1 cellular context compared by ENCODE assay signal in the genomic region with DNA sequence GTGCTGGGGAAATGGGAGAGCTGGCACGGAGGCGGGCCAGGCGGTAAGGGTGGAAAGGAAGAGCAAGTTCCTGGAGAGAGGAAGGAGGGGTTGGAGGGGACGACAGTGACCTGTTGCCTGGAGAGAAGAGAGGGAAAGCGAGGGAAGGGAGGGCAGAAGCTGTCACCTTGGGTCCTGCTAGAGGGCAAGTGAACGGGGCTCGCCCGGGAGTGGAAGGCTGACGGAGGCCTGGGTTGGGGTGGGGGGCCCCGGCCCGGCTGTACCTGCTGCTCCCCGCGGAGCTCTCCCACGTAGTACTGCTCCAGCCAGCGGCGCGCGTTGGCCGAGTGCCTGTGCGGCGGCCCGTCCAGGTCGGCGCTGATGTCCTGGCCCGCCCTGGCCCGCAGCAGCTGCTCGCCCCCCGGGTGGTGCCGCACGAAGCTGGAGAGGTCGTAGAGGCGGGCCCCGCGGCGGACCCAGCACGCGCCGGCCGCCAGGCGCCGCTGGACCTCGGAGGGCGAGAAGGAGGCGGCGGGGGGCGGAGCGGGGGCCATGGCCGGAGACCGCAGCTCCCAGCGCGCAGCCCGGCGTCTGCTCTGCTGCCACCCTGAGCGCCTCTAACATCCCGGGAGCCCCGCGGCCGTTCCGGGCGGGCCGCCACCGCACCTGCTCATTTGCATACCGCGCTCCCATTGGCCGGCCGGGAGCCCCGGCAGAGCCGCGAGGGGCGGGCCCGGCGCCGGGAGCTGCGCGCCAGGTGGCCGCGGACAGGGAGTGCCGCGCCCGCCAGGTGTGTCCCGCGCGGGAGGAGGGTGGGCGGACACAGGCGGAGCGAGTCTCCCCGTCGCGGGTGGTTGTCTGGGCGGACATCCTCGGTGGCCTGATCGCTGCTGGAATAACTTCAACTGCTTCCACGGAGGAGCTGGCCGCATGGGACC.
TF ChIP-seq lines count a peak whose summit lies in the region.

A gene with protein sequence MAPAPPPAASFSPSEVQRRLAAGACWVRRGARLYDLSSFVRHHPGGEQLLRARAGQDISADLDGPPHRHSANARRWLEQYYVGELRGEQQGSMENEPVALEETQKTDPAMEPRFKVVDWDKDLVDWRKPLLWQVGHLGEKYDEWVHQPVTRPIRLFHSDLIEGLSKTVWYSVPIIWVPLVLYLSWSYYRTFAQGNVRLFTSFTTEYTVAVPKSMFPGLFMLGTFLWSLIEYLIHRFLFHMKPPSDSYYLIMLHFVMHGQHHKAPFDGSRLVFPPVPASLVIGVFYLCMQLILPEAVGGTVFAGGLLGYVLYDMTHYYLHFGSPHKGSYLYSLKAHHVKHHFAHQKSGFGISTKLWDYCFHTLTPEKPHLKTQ (minus strand): TSS at position 598 of the 917 bp plus-strand sequence. CDS start 65 bp downstream, at position 533.

TF ChIP-seq in HepG2, 621 proteins besides CTCF, POLR2A, EP300 and RAD21 (continued from another document and continues in another):
- TF ChIP-seq ZBTB43 (CRISPR knock-in tag; conservative IDR thresholded peaks at IDR 0.05) (peak; percentile 27; the same call in 1 of the 2 replicates), ZSCAN12 (CRISPR knock-in tag; IDR thresholded peaks at IDR 0.05) (no peak), SRSF1 (optimal IDR thresholded peaks at IDR 0.05; ENCODE audit: low read depth, low read length) (no peak), PHF21A (CRISPR knock-in tag; IDR thresholded peaks at IDR 0.05) (peak; percentile 99), ZNF678 (CRISPR knock-in tag; IDR thresholded peaks at IDR 0.05) (no peak), ZSCAN9 (CRISPR knock-in tag; IDR thresholded peaks at IDR 0.05; ENCODE audit: borderline replicate concordance) (no peak), ZNF724P (CRISPR knock-in tag; IDR thresholded peaks at IDR 0.05; ENCODE audit: borderline replicate concordance) (no peak), ZNF30 (CRISPR knock-in tag; IDR thresholded peaks at IDR 0.05) (no peak), CBX5 (CRISPR knock-in tag; IDR thresholded peaks at IDR 0.05; ENCODE audit: borderline replicate concordance) (no peak), ONECUT2 (CRISPR knock-in tag; IDR thresholded peaks at IDR 0.05) (no peak), ZNF354B (CRISPR knock-in tag; IDR thresholded peaks at IDR 0.05) (no peak), ZFY (CRISPR knock-in tag; IDR thresholded peaks at IDR 0.05) (peak; percentile 55; the same call in 1 of the 2 replicates), JUNB (CRISPR knock-in tag; IDR thresholded peaks at IDR 0.05; ENCODE audit: borderline replicate concordance) (no peak), SRSF4 (IDR thresholded peaks at IDR 0.05; ENCODE audit: low read depth, low read length, poor library complexity, severe bottlenecking) (no peak), PREB (CRISPR knock-in tag; IDR thresholded peaks at IDR 0.05) (no peak), GATAD2A (CRISPR knock-in tag; IDR thresholded peaks at IDR 0.05) (no peak), HNF4G (IDR thresholded peaks at IDR 0.05; ENCODE audit: borderline replicate concordance, low read depth, low read length) (no peak), HNF4G (CRISPR knock-in tag; IDR thresholded peaks at IDR 0.05; ENCODE audit: borderline replicate concordance, low read depth) (no peak), THYN1 (CRISPR knock-in tag; IDR thresholded peaks at IDR 0.05; ENCODE audit: borderline replicate concordance, low read depth) (no peak), SNAPC2 (CRISPR knock-in tag; IDR thresholded peaks at IDR 0.05) (peak; percentile 95), ZNF563 (CRISPR knock-in tag; IDR thresholded peaks at IDR 0.05) (peak; percentile 91), GLMP (CRISPR knock-in tag; IDR thresholded peaks at IDR 0.05; ENCODE audit: borderline replicate concordance) (no peak), RNF2 (conservative IDR thresholded peaks at IDR 0.05; ENCODE audit: low read depth) (0 out of 2 replicates have a peak, but pooled peaks have one; percentile 55), ZNF296 (CRISPR knock-in tag; conservative IDR thresholded peaks at IDR 0.05) (no peak), ZEB1 (IDR thresholded peaks at IDR 0.05; ENCODE audit: insufficient replicate concordance, low read depth) (peak; percentile 87), POLR2AphosphoS5 (IDR thresholded peaks at IDR 0.05; ENCODE audit: low read depth, low read length) (no peak)
- TF ChIP-seq, protein P1, sequence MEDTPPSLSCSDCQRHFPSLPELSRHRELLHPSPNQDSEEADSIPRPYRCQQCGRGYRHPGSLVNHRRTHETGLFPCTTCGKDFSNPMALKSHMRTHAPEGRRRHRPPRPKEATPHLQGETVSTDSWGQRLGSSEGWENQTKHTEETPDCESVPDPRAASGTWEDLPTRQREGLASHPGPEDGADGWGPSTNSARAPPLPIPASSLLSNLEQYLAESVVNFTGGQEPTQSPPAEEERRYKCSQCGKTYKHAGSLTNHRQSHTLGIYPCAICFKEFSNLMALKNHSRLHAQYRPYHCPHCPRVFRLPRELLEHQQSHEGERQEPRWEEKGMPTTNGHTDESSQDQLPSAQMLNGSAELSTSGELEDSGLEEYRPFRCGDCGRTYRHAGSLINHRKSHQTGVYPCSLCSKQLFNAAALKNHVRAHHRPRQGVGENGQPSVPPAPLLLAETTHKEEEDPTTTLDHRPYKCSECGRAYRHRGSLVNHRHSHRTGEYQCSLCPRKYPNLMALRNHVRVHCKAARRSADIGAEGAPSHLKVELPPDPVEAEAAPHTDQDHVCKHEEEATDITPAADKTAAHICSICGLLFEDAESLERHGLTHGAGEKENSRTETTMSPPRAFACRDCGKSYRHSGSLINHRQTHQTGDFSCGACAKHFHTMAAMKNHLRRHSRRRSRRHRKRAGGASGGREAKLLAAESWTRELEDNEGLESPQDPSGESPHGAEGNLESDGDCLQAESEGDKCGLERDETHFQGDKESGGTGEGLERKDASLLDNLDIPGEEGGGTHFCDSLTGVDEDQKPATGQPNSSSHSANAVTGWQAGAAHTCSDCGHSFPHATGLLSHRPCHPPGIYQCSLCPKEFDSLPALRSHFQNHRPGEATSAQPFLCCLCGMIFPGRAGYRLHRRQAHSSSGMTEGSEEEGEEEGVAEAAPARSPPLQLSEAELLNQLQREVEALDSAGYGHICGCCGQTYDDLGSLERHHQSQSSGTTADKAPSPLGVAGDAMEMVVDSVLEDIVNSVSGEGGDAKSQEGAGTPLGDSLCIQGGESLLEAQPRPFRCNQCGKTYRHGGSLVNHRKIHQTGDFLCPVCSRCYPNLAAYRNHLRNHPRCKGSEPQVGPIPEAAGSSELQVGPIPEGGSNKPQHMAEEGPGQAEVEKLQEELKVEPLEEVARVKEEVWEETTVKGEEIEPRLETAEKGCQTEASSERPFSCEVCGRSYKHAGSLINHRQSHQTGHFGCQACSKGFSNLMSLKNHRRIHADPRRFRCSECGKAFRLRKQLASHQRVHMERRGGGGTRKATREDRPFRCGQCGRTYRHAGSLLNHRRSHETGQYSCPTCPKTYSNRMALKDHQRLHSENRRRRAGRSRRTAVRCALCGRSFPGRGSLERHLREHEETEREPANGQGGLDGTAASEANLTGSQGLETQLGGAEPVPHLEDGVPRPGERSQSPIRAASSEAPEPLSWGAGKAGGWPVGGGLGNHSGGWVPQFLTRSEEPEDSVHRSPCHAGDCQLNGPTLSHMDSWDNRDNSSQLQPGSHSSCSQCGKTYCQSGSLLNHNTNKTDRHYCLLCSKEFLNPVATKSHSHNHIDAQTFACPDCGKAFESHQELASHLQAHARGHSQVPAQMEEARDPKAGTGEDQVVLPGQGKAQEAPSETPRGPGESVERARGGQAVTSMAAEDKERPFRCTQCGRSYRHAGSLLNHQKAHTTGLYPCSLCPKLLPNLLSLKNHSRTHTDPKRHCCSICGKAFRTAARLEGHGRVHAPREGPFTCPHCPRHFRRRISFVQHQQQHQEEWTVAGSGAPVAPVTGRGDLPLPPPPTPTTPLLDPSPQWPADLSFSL (CRISPR knock-in tag; IDR thresholded peaks at IDR 0.05) = no peak
- TF ChIP-seq, protein P2, sequence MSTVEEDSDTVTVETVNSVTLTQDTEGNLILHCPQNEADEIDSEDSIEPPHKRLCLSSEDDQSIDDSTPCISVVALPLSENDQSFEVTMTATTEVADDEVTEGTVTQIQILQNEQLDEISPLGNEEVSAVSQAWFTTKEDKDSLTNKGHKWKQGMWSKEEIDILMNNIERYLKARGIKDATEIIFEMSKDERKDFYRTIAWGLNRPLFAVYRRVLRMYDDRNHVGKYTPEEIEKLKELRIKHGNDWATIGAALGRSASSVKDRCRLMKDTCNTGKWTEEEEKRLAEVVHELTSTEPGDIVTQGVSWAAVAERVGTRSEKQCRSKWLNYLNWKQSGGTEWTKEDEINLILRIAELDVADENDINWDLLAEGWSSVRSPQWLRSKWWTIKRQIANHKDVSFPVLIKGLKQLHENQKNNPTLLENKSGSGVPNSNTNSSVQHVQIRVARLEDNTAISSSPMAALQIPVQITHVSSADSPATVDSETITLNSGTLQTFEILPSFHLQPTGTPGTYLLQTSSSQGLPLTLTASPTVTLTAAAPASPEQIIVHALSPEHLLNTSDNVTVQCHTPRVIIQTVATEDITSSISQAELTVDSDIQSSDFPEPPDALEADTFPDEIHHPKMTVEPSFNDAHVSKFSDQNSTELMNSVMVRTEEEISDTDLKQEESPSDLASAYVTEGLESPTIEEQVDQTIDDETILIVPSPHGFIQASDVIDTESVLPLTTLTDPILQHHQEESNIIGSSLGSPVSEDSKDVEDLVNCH (CRISPR knock-in tag; IDR thresholded peaks at IDR 0.05) = no peak
- TF ChIP-seq, protein P3, sequence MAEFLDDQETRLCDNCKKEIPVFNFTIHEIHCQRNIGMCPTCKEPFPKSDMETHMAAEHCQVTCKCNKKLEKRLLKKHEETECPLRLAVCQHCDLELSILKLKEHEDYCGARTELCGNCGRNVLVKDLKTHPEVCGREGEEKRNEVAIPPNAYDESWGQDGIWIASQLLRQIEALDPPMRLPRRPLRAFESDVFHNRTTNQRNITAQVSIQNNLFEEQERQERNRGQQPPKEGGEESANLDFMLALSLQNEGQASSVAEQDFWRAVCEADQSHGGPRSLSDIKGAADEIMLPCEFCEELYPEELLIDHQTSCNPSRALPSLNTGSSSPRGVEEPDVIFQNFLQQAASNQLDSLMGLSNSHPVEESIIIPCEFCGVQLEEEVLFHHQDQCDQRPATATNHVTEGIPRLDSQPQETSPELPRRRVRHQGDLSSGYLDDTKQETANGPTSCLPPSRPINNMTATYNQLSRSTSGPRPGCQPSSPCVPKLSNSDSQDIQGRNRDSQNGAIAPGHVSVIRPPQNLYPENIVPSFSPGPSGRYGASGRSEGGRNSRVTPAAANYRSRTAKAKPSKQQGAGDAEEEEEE (CRISPR knock-in tag; IDR thresholded peaks at IDR 0.05; ENCODE audit: borderline replicate concordance) = no peak
- TF ChIP-seq, protein P4, sequence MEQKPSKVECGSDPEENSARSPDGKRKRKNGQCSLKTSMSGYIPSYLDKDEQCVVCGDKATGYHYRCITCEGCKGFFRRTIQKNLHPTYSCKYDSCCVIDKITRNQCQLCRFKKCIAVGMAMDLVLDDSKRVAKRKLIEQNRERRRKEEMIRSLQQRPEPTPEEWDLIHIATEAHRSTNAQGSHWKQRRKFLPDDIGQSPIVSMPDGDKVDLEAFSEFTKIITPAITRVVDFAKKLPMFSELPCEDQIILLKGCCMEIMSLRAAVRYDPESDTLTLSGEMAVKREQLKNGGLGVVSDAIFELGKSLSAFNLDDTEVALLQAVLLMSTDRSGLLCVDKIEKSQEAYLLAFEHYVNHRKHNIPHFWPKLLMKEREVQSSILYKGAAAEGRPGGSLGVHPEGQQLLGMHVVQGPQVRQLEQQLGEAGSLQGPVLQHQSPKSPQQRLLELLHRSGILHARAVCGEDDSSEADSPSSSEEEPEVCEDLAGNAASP (CRISPR knock-in tag; IDR thresholded peaks at IDR 0.05; ENCODE audit: borderline replicate concordance) = no peak
- TF ChIP-seq, protein P5, sequence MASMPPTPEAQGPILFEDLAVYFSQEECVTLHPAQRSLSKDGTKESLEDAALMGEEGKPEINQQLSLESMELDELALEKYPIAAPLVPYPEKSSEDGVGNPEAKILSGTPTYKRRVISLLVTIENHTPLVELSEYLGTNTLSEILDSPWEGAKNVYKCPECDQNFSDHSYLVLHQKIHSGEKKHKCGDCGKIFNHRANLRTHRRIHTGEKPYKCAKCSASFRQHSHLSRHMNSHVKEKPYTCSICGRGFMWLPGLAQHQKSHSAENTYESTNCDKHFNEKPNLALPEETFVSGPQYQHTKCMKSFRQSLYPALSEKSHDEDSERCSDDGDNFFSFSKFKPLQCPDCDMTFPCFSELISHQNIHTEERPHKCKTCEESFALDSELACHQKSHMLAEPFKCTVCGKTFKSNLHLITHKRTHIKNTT (CRISPR knock-in tag; IDR thresholded peaks at IDR 0.05) = no peak
- TF ChIP-seq, protein P6, sequence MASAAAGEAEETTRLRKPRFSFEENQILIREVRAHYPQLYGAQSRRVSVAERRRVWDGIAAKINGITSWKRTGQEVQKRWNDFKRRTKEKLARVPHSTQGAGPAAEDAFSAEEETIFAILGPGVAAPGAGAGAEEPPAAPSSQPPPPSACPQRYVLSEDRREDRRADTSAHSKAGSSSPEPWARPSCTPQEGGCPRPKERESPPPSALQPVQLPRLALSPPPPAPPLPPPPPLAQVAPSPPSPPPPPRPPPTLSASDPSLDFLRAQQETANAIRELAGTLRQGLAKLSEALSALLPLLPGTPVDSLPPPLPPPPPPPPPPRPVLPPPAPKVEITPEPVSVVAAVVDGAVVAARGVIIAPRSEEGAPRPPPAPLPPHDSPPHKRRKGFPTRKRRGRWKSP (CRISPR knock-in tag; IDR thresholded peaks at IDR 0.05) = no peak
